Comparison of ENCODE assay signal across 30 cellular contexts in genomic region chr9:78286125-78286524, GRCh38.
"Had no signal": no experiment of that assay in that cellular context is flagged by ENCODE, and none has a peak within 500 bp of the region (broad histone marks: within the 10 kb centered on the region; RNA-seq: fewer than 3 reads in every experiment).

No MANE protein-coding gene starts in this region.

- H3K36me3 ChIP-seq: gastroesophageal sphincter, heart left ventricle, prostate gland, spleen, tibial artery, upper lobe of left lung had no signal

- H3K27ac Mint-ChIP-seq: endodermal cell; naive thymus-derived CD4-positive, alpha-beta T cell; stimulated activated naive B cell treated with anti-CD40 and anti-IgM and Interleukin-4, amounts not matched to agents 10 μg/mL and 1 μg/mL and 100 μg/mL, for 72 hours had no signal

- H3K9me3 ChIP-seq: gastroesophageal sphincter, heart left ventricle, prostate gland, testis, tibial artery, upper lobe of left lung had no signal

- H3K27ac ChIP-seq: dorsolateral prefrontal cortex, epithelial cell of prostate, foreskin keratinocyte, gastroesophageal sphincter, heart left ventricle, hepatocyte, prostate gland, skin epidermis, spleen, testis, tibial artery, upper lobe of left lung had no signal

- H3K4me1 ChIP-seq: prostate gland had no signal

- H3K79me2 ChIP-seq: hepatocyte had no signal

- H3K4me3 ChIP-seq: dorsolateral prefrontal cortex, gastroesophageal sphincter, heart left ventricle, hepatocyte, lung, prostate gland, skin epidermis, spleen, testis, tibial artery, upper lobe of left lung had no signal

- H3K9me3 Mint-ChIP-seq: endodermal cell; naive thymus-derived CD4-positive, alpha-beta T cell had no signal

- H3K4me2 ChIP-seq: hepatocyte had no signal

- H3K27me3 ChIP-seq: dorsolateral prefrontal cortex, foreskin keratinocyte, heart left ventricle, hepatocyte, spleen, testis, tibial artery, upper lobe of left lung had no signal

- DNase-seq: caudate nucleus; cerebellar nuclear complex; dorsolateral prefrontal cortex; effector CD8-positive, alpha-beta T cell; foreskin keratinocyte; heart left ventricle; kidney; left colon; left ventricle myocardium superior; mesendoderm; midbrain; naive thymus-derived CD4-positive, alpha-beta T cell; nephron progenitor cell; nucleus accumbens; right cardiac atrium; spleen; stimulated activated CD4-positive, alpha-beta T cell treated with anti-CD3 and anti-CD28 coated beads, Interleukin-4, amount 100 ng/mL, for 4 hours; stimulated activated naive B cell treated with anti-CD40 and anti-IgM and Interleukin-4, amounts not matched to agents 10 μg/mL and 1 μg/mL and 100 μg/mL, for 72 hours; substantia nigra; testis; tibial artery; upper lobe of left lung had no signal

- H2AFZ ChIP-seq: hepatocyte had no signal

- ATAC-seq: esophagus mucosa; foreskin keratinocyte; gastroesophageal sphincter; heart left ventricle; left colon; left ventricle myocardium superior; naive thymus-derived CD4-positive, alpha-beta T cell; right cardiac atrium; stimulated activated naive B cell treated with anti-CD40 and anti-IgM and Interleukin-4, amounts not matched to agents 10 μg/mL and 1 μg/mL and 100 μg/mL, for 72 hours had no signal

- H3K4me1 Mint-ChIP-seq: endodermal cell; naive thymus-derived CD4-positive, alpha-beta T cell; stimulated activated naive B cell treated with anti-CD40 and anti-IgM and Interleukin-4, amounts not matched to agents 10 μg/mL and 1 μg/mL and 100 μg/mL, for 72 hours had no signal

- H3K4me3 Mint-ChIP-seq: endodermal cell; naive thymus-derived CD4-positive, alpha-beta T cell; nephron progenitor cell; stimulated activated naive B cell treated with anti-CD40 and anti-IgM and Interleukin-4, amounts not matched to agents 10 μg/mL and 1 μg/mL and 100 μg/mL, for 72 hours had no signal
